ENCODE assay signal across 19 cellular contexts in the genomic region with DNA sequence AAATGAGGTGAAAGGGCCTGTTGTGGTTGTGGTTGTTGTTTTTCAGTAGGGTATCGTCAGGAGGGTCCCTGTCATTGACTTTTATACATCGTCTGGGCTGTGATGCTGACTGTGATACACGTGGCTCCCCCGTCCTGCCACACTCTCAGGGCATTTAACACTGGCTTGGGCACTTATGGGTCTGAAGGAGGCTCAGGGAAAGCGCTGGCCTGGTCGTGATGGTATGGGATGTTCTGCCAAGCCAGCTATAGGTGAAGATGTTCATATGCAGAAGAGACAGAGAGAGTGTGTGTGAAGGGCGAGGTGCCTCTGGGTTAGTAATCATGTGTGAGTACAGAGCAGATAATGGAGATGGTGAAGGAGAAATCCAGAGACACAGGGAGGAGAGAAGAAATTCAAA.
"Had no signal": no experiment of that assay in that cellular context is flagged by ENCODE, and none has a peak within 500 bp of the region (broad histone marks: within the 10 kb centered on the region; RNA-seq: fewer than 3 reads in every experiment).

No MANE protein-coding gene starts in this region.

- H3K27ac ChIP-seq: coronary artery, gastrocnemius medialis, lower lobe of right lung, psoas muscle, skin epidermis, thoracic aorta, transverse colon had no signal

- H3K4me3 ChIP-seq: coronary artery, gastrocnemius medialis, lower lobe of right lung, psoas muscle, skin epidermis, thoracic aorta, transverse colon had no signal

- H3K4me1 ChIP-seq: lower lobe of right lung, transverse colon had no signal

- DNase-seq: effector CD8-positive, alpha-beta T cell; gastrocnemius medialis; islet precursor cell; lower lobe of right lung; natural killer cell; psoas muscle; stimulated activated CD4-positive, alpha-beta T cell treated with anti-CD3 and anti-CD28 coated beads, Interleukin-2, amount 100 ng/mL, for 24 hours; stimulated activated CD4-positive, alpha-beta T cell treated with anti-CD3 and anti-CD28 coated beads, Interleukin-4, amount 100 ng/mL, for 4 hours; stimulated activated naive B cell treated with anti-CD40 and anti-IgM and Interleukin-4, amounts not matched to agents 10 μg/mL and 1 μg/mL and 100 μg/mL, for 72 hours; stimulated activated naive CD8-positive, alpha-beta T cell treated with anti-CD3 and anti-CD28 coated beads, Interleukin-15, amount 100 ng/mL, for 72 hours; transverse colon had no signal

- H3K36me3 ChIP-seq: gastrocnemius medialis, thoracic aorta, transverse colon had no signal

- H3K4me1 Mint-ChIP-seq: memory B cell; mesothelial cell of epicardium; stimulated activated naive B cell treated with anti-CD40 and anti-IgM and Interleukin-4, amounts not matched to agents 10 μg/mL and 1 μg/mL and 100 μg/mL, for 72 hours had no signal

- H3K4me3 Mint-ChIP-seq: memory B cell; mesothelial cell of epicardium; natural killer cell; stimulated activated naive B cell treated with anti-CD40 and anti-IgM and Interleukin-4, amounts not matched to agents 10 μg/mL and 1 μg/mL and 100 μg/mL, for 72 hours; stimulated activated naive CD8-positive, alpha-beta T cell treated with anti-CD3 and anti-CD28 coated beads, Interleukin-15, amount 100 ng/mL, for 72 hours had no signal

- H3K36me3 Mint-ChIP-seq: natural killer cell; stimulated activated naive B cell treated with anti-CD40 and anti-IgM and Interleukin-4, amounts not matched to agents 10 μg/mL and 1 μg/mL and 100 μg/mL, for 72 hours had no signal

- ATAC-seq: esophagus mucosa; gastrocnemius medialis; left lobe of liver; lower lobe of right lung; natural killer cell; psoas muscle; sciatic nerve; stimulated activated naive B cell treated with anti-CD40 and anti-IgM and Interleukin-4, amounts not matched to agents 10 μg/mL and 1 μg/mL and 100 μg/mL, for 72 hours; stimulated activated naive CD8-positive, alpha-beta T cell treated with anti-CD3 and anti-CD28 coated beads, Interleukin-15, amount 100 ng/mL, for 72 hours had no signal

- H3K9me3 ChIP-seq: gastrocnemius medialis, lower lobe of right lung, psoas muscle, thoracic aorta, transverse colon had no signal

- H3K9me3 Mint-ChIP-seq: memory B cell; mesothelial cell of epicardium; natural killer cell; stimulated activated naive B cell treated with anti-CD40 and anti-IgM and Interleukin-4, amounts not matched to agents 10 μg/mL and 1 μg/mL and 100 μg/mL, for 72 hours; stimulated activated naive CD8-positive, alpha-beta T cell treated with anti-CD3 and anti-CD28 coated beads, Interleukin-15, amount 100 ng/mL, for 72 hours had no signal

- H3K27me3 ChIP-seq: gastrocnemius medialis, transverse colon had no signal

- H3K27ac Mint-ChIP-seq: memory B cell; mesothelial cell of epicardium; natural killer cell; stimulated activated naive B cell treated with anti-CD40 and anti-IgM and Interleukin-4, amounts not matched to agents 10 μg/mL and 1 μg/mL and 100 μg/mL, for 72 hours; stimulated activated naive CD8-positive, alpha-beta T cell treated with anti-CD3 and anti-CD28 coated beads, Interleukin-15, amount 100 ng/mL, for 72 hours had no signal
